ENCODE assay signal across 17 cellular contexts in the genomic region with DNA sequence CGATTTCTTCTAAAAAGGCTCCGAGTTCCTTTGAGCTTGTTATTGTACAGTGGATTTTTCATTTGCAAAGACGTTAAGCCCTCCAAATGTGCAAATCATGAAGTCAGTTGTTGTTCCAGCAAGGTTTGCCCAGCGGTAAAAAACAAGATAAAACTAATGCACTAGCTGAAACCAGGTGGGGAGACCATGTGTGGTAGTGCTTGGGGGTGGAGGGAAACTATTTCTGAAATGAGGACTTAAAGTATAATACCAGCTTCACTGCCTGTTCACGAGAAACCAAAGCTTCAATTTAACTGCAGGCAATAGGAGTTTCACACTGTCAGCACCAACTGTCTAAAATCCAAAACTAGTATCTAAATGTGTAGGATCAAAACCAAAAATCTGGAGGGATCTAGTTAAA. TPM values are rescaled to one million over a fixed set of nuclear protein-coding genes. Genes with fewer than 3 reads are reported as not detected.
DNase-seq lines count a peak whose midpoint lies in the region; ATAC-seq and TF ChIP-seq lines count a peak whose summit lies in the region.
"Had no signal": no experiment of that assay in that cellular context is flagged by ENCODE, and none has a peak within 500 bp of the region (broad histone marks: within the 10 kb centered on the region; RNA-seq: fewer than 3 reads in every experiment).

No MANE protein-coding gene starts in this region.

- intact Hi-C loops in activated CD8-positive, alpha-beta T cell treated with anti-CD3 and anti-CD28 coated beads for 36 hours (cut with micrococcal nuclease): loop anchor here (10.0 kb wide), 1 partner anchor 159 kb away; the partner anchor contains the start of gene KRT27
- intact Hi-C loops in activated B cell treated with CpG ODN at 0.5 μM for 24 hours (cut with micrococcal nuclease): loop anchor here (2.0 to 10.0 kb wide), 2 partner anchors 21 to 279 kb away; partner anchors contain the start of gene SMARCE1

- H3K36me3 Mint-ChIP-seq in activated CD8-positive, alpha-beta T cell treated with anti-CD3 and anti-CD28 coated beads for 36 hours (ENCODE audit: low read depth): peaks cover 22% of the 10 kb centered on the region
- H3K36me3 Mint-ChIP-seq in activated CD8-positive, alpha-beta T cell treated with anti-CD3 and anti-CD28 coated beads, Interleukin-2, amount 10 ng/mL, durations not matched to agents 7 days and 5 days (ENCODE audit: low read depth): peaks cover 34% of the 10 kb centered on the region
- peaks cover 31% of the 10 kb centered on the region for H3K36me3 Mint-ChIP-seq in activated B cell treated with CpG ODN at 0.5 μM for 24 hours (ENCODE audit: low read depth)
- peaks cover 0 to 29% (median 4%) of the 10 kb centered on the region in 3 donors for H3K36me3 Mint-ChIP-seq in naive thymus-derived CD8-positive, alpha-beta T cell

- no peak for ATAC-seq in activated CD8-positive, alpha-beta T cell treated with anti-CD3 and anti-CD28 coated beads for 36 hours
- no peak for ATAC-seq in activated CD8-positive, alpha-beta T cell treated with anti-CD3 and anti-CD28 coated beads, Interleukin-2, amount 10 ng/mL, durations not matched to agents 7 days and 5 days
- no peak for ATAC-seq in activated B cell treated with CpG ODN at 0.5 μM for 24 hours (ENCODE audit: low read depth)
- ATAC-seq in naive thymus-derived CD8-positive, alpha-beta T cell: no peak
- ATAC-seq in GM21529 (IDR thresholded peaks at IDR 0.05; ENCODE audit: unreplicated experiment): no peak

- H3K27me3 Mint-ChIP-seq in activated CD8-positive, alpha-beta T cell treated with anti-CD3 and anti-CD28 coated beads for 36 hours: no peaks in the 10 kb centered on the region
- H3K27me3 Mint-ChIP-seq in activated CD8-positive, alpha-beta T cell treated with anti-CD3 and anti-CD28 coated beads, Interleukin-2, amount 10 ng/mL, durations not matched to agents 7 days and 5 days (ENCODE audit: low read depth): no peaks in the 10 kb centered on the region
- no peaks in the 10 kb centered on the region for H3K27me3 Mint-ChIP-seq in activated B cell treated with CpG ODN at 0.5 μM for 24 hours
- H3K27me3 Mint-ChIP-seq in naive thymus-derived CD8-positive, alpha-beta T cell: no peaks in the 10 kb centered on the region

- H3K4me3 Mint-ChIP-seq in activated CD8-positive, alpha-beta T cell treated with anti-CD3 and anti-CD28 coated beads for 36 hours: no peak overlapping the region
- H3K4me3 Mint-ChIP-seq in activated CD8-positive, alpha-beta T cell treated with anti-CD3 and anti-CD28 coated beads, Interleukin-2, amount 10 ng/mL, durations not matched to agents 7 days and 5 days: no peak overlapping the region
- no peak overlapping the region for H3K4me3 Mint-ChIP-seq in activated B cell treated with CpG ODN at 0.5 μM for 24 hours
- H3K4me3 Mint-ChIP-seq in naive thymus-derived CD8-positive, alpha-beta T cell: peak overlapping the region in 1 of 10 donors; percentile 26

- H3K4me1 Mint-ChIP-seq in activated CD8-positive, alpha-beta T cell treated with anti-CD3 and anti-CD28 coated beads for 36 hours (ENCODE audit: low read depth): peaks cover 61% of the 10 kb centered on the region
- peaks cover 50% of the 10 kb centered on the region for H3K4me1 Mint-ChIP-seq in activated CD8-positive, alpha-beta T cell treated with anti-CD3 and anti-CD28 coated beads, Interleukin-2, amount 10 ng/mL, durations not matched to agents 7 days and 5 days (ENCODE audit: low read depth)
- peaks cover 50% of the 10 kb centered on the region for H3K4me1 Mint-ChIP-seq in activated B cell treated with CpG ODN at 0.5 μM for 24 hours
- peaks cover 16 to 58% (median 53%) of the 10 kb centered on the region in 4 donors for H3K4me1 Mint-ChIP-seq in naive thymus-derived CD8-positive, alpha-beta T cell

- POLR2A ChIA-PET in activated CD8-positive, alpha-beta T cell treated with anti-CD3 and anti-CD28 coated beads for 36 hours (lab: Charles Lee): interaction anchor here (0.9 to 30.9 kb wide), 9 partner anchors 10 to 91 kb away, joined by 3 to 787 read pairs (median 4); partner anchors contain the start of genes CCR7 and SMARCE1
- POLR2A ChIA-PET in activated CD8-positive, alpha-beta T cell treated with anti-CD3 and anti-CD28 coated beads, Interleukin-2, amount 10 ng/mL, durations not matched to agents 7 days and 5 days (lab: Charles Lee): interaction anchor here (0.8 to 2.4 kb wide), 9 partner anchors 8 to 70 kb away, joined by 3 to 10 read pairs (median 4); partner anchors contain the start of gene SMARCE1
- POLR2A ChIA-PET in activated B cell treated with CpG ODN at 0.5 μM for 24 hours (lab: Charles Lee): interaction anchor here (0.5 to 21.8 kb wide), 12 partner anchors 10 to 1055 kb away, joined by 3 to 1885 read pairs (median 6); partner anchors contain the start of genes CCR7 and SMARCE1
- POLR2A ChIA-PET in naive thymus-derived CD8-positive, alpha-beta T cell (lab: Charles Lee): interaction anchor here (1.0 to 31.1 kb wide), 5 partner anchors 8 to 72 kb away, joined by 3 to 2269 read pairs (median 6); partner anchors contain the start of genes CCR7 and SMARCE1

- no peak for TF ChIP-seq CTCF in activated CD8-positive, alpha-beta T cell treated with anti-CD3 and anti-CD28 coated beads for 36 hours (IDR thresholded peaks at IDR 0.05)
- no peak for TF ChIP-seq CTCF in activated B cell treated with CpG ODN at 0.5 μM for 24 hours (IDR thresholded peaks at IDR 0.05)

- H3K9me3 Mint-ChIP-seq in activated CD8-positive, alpha-beta T cell treated with anti-CD3 and anti-CD28 coated beads for 36 hours: no peaks in the 10 kb centered on the region
- H3K9me3 Mint-ChIP-seq in activated CD8-positive, alpha-beta T cell treated with anti-CD3 and anti-CD28 coated beads, Interleukin-2, amount 10 ng/mL, durations not matched to agents 7 days and 5 days (ENCODE audit: insufficient read depth): no peaks in the 10 kb centered on the region
- H3K9me3 Mint-ChIP-seq in activated B cell treated with CpG ODN at 0.5 μM for 24 hours: no peaks in the 10 kb centered on the region
- no peaks in the 10 kb centered on the region for H3K9me3 Mint-ChIP-seq in naive thymus-derived CD8-positive, alpha-beta T cell

- DNase-seq in activated CD8-positive, alpha-beta T cell treated with anti-CD3 and anti-CD28 coated beads for 36 hours: no peak
- no peak for DNase-seq in activated CD8-positive, alpha-beta T cell treated with anti-CD3 and anti-CD28 coated beads, Interleukin-2, amount 10 ng/mL, durations not matched to agents 7 days and 5 days
- DNase-seq in NAMALWA (ENCODE audit: low spot score) (peak; percentile 17), activated B cell treated with CpG ODN at 0.5 μM for 24 hours (no peak), NCI-H2227 (lab: John Stamatoyannopoulos, UW; ENCODE audit: unreplicated experiment) (no peak)
- no peak for DNase-seq in naive thymus-derived CD8-positive, alpha-beta T cell
- DNase-seq in activated CD4-positive, alpha-beta T cell treated with anti-CD3 and anti-CD28 coated beads, Interleukin-2, amount 50 U/mL, for 1 hour: no peak
- DNase-seq: 8988T, C1 segment of cervical spinal cord, COR-L47, GM23248, KG1, NCI-H1930, NCI-H2171, SJCRH30 had no signal

- peak overlapping the region; percentile 29 for H3K27ac Mint-ChIP-seq in activated CD8-positive, alpha-beta T cell treated with anti-CD3 and anti-CD28 coated beads for 36 hours
- no peak overlapping the region for H3K27ac Mint-ChIP-seq in activated CD8-positive, alpha-beta T cell treated with anti-CD3 and anti-CD28 coated beads, Interleukin-2, amount 10 ng/mL, durations not matched to agents 7 days and 5 days
- H3K27ac Mint-ChIP-seq in activated B cell treated with CpG ODN at 0.5 μM for 24 hours: peak overlapping the region; percentile 18
- peak overlapping the region in 6 of 10 donors; percentile 25 to 74 (median 57) for H3K27ac Mint-ChIP-seq in naive thymus-derived CD8-positive, alpha-beta T cell

- CTCF ChIA-PET in activated CD8-positive, alpha-beta T cell treated with anti-CD3 and anti-CD28 coated beads for 36 hours (lab: Charles Lee): interaction anchor here (1.0 to 4.5 kb wide), 12 partner anchors 9 to 1023 kb away, joined by 3 to 23 read pairs (median 4); partner anchors contain the start of gene SMARCE1
- CTCF ChIA-PET in activated CD8-positive, alpha-beta T cell treated with anti-CD3 and anti-CD28 coated beads, Interleukin-2, amount 10 ng/mL, durations not matched to agents 7 days and 5 days (lab: Charles Lee): interaction anchor here (0.8 to 5.3 kb wide), 11 partner anchors 9 to 1038 kb away, joined by 3 to 27 read pairs (median 4); partner anchors contain the start of gene SMARCE1
- CTCF ChIA-PET in activated B cell treated with CpG ODN at 0.5 μM for 24 hours (lab: Charles Lee): interaction anchor here (0.7 to 5.1 kb wide), 7 partner anchors 9 to 1023 kb away, joined by 3 to 32 read pairs (median 7); no protein-coding TSS in a partner anchor

RNA-seq across cellular contexts. Expression of gene SMARCE1, which starts 22.3 kb away (rescaled TPM):
- total RNA-seq in activated CD8-positive, alpha-beta T cell treated with anti-CD3 and anti-CD28 coated beads for 36 hours: 10 to 100 TPM; 87.8 to 92.5 TPM
- total RNA-seq in activated CD8-positive, alpha-beta T cell treated with anti-CD3 and anti-CD28 coated beads, Interleukin-2, amount 10 ng/mL, durations not matched to agents 7 days and 5 days: 100 to 1,000 TPM; 104 to 110 TPM
- 140 TPM in 2 replicates for total RNA-seq in activated B cell treated with CpG ODN at 0.5 μM for 24 hours
- total RNA-seq in naive thymus-derived CD8-positive, alpha-beta T cell: 100 to 1,000 TPM in 1 of 2 experiments, 10 to 100 TPM in 1; 97.5 to 108 TPM
- polyA plus RNA-seq in naive thymus-derived CD8-positive, alpha-beta T cell: 100 to 1,000 TPM; 195 to 229 (median 220) TPM

RNA-seq across cellular contexts. Expression of gene KRT222, which starts 39.7 kb away (rescaled TPM):
- total RNA-seq in activated CD8-positive, alpha-beta T cell treated with anti-CD3 and anti-CD28 coated beads for 36 hours: not detected
- not detected for total RNA-seq in activated CD8-positive, alpha-beta T cell treated with anti-CD3 and anti-CD28 coated beads, Interleukin-2, amount 10 ng/mL, durations not matched to agents 7 days and 5 days
- not detected in 2 replicates for total RNA-seq in activated B cell treated with CpG ODN at 0.5 μM for 24 hours
- total RNA-seq in naive thymus-derived CD8-positive, alpha-beta T cell: not detected
- under 1 TPM in 1 of 3 donors, not detected in 2; 0.09 TPM for polyA plus RNA-seq in naive thymus-derived CD8-positive, alpha-beta T cell
- total RNA-seq: GM23248, NCI-H460, SJCRH30 had no signal
- polyA plus RNA-seq: GM23248 had no signal
